Comparison of ENCODE assay signal across 18 cellular contexts in genomic region chrX:143340190-143340589, GRCh38.
"Had no signal": no experiment of that assay in that cellular context is flagged by ENCODE, and none has a peak within 500 bp of the region (broad histone marks: within the 10 kb centered on the region; RNA-seq: fewer than 3 reads in every experiment).

No MANE protein-coding gene starts in this region.

- DNase-seq: activated CD4-positive, CD25-positive, alpha-beta regulatory T cell treated with anti-CD3 and anti-CD28 coated beads, Interleukin-2, amount 50 U/mL, for 72 hours; activated CD8-positive, alpha-beta memory T cell treated with anti-CD3 and anti-CD28 coated beads for 24 hours; activated CD8-positive, alpha-beta memory T cell treated with anti-CD3 and anti-CD28 coated beads, Interleukin-2, amount 50 U/mL, for 48 hours; activated effector memory CD4-positive, alpha-beta T cell treated with anti-CD3 and anti-CD28 coated beads, Interleukin-2, amount 50 U/mL, for 16 hours; activated naive CD4-positive, alpha-beta T cell treated with anti-CD3 and anti-CD28 coated beads, Interleukin-2, amount 50 U/mL, for 16 hours; activated T-cell treated with anti-CD3 and anti-CD28 coated beads, Interleukin-2, amount 50 U/mL, for 48 hours; aorta; cerebellar nuclear complex; effector CD8-positive, alpha-beta T cell; left ventricle myocardium superior; stimulated activated CD4-positive, alpha-beta T cell treated with anti-CD3 and anti-CD28 coated beads, Interleukin-2, amount 100 ng/mL, for 24 hours; stimulated activated naive CD4-positive, alpha-beta T cell treated with Interleukin-2 at 50 U/mL for 16 hours; substantia nigra; tibial artery had no signal

- H3K27me3 Mint-ChIP-seq: progenitor cell of endocrine pancreas had no signal

- H3K27ac ChIP-seq: esophagus muscularis mucosa, gastroesophageal sphincter, tibial artery had no signal

- H3K27me3 ChIP-seq: esophagus muscularis mucosa, gastroesophageal sphincter, tibial artery had no signal

- H3K36me3 ChIP-seq: esophagus muscularis mucosa, gastroesophageal sphincter, tibial artery had no signal

- H3K4me1 ChIP-seq: esophagus muscularis mucosa, gastroesophageal sphincter, tibial artery had no signal

- H3K27ac Mint-ChIP-seq: progenitor cell of endocrine pancreas had no signal

- H3K9me3 ChIP-seq: esophagus muscularis mucosa, gastroesophageal sphincter, tibial artery had no signal

- ATAC-seq: gastroesophageal sphincter, left ventricle myocardium superior, right cardiac atrium had no signal

- H3K4me3 ChIP-seq: esophagus muscularis mucosa, gastroesophageal sphincter, tibial artery had no signal
